In genomic region chr7:2843191-2843685, GRCh38 we compare ENCODE assay signal across 8 cellular contexts. TPM values are rescaled to one million over a fixed set of nuclear protein-coding genes. Genes with fewer than 3 reads are reported as not detected.
DNase-seq lines count a peak whose midpoint lies in the region; ATAC-seq and TF ChIP-seq lines count a peak whose summit lies in the region.

No MANE protein-coding gene starts in this region.

- no peaks in the 10 kb centered on the region for H3K27me3 ChIP-seq in BE2C
- no peaks in the 10 kb centered on the region for H3K27me3 ChIP-seq in Loucy (ENCODE audit: insufficient read depth, low read length, poor library complexity, severe bottlenecking)
- H3K27me3 ChIP-seq in effector memory CD4-positive, alpha-beta T cell (replicated peaks; ENCODE audit: control insufficient read depth, insufficient read depth, low read length, poor library complexity, severe bottlenecking): no peaks in the 10 kb centered on the region

- 0 out of 2 replicates have a peak, but pooled peaks cover 4% of the 10 kb centered on the region for H3F3A ChIP-seq in Loucy (ENCODE audit: low read depth)

- H3K36me3 ChIP-seq in BE2C: peaks cover 14% of the 10 kb centered on the region
- H3K36me3 ChIP-seq in Loucy (ENCODE audit: insufficient read depth, low read length): no peaks in the 10 kb centered on the region
- no peaks in the 10 kb centered on the region for H3K36me3 ChIP-seq in effector memory CD4-positive, alpha-beta T cell (ENCODE audit: control insufficient read depth, insufficient read depth, low read length)

- TF ChIP-seq CTCF in BE2C (IDR thresholded peaks at IDR 0.05; ENCODE audit: low read depth, low read length): no peak
- no peak for TF ChIP-seq CTCF in Loucy (conservative IDR thresholded peaks at IDR 0.05; ENCODE audit: low read length)

- DNase-seq in BE2C (no peak), GOT3 (lab: John Stamatoyannopoulos, UW) (no peak), cerebellum (ENCODE audit: low spot score) (no peak), NCI-H1417 treated with DMSO at 0.1 percent for 48 hours (lab: John Stamatoyannopoulos, UW) (no peak)
- no peak for DNase-seq in effector memory CD4-positive, alpha-beta T cell
- no peak for DNase-seq in natural killer cell treated with Interleukin-12 subunit alpha and Interleukin-12 subunit beta and Interleukin-15 and Interleukin-18, amount 100 ng/mL, for 72 hours (ENCODE audit: low spot score)
- DNase-seq in stimulated activated CD4-positive, alpha-beta T cell treated with anti-CD3 and anti-CD28 coated beads, Interleukin-2, amount 100 ng/mL, for 24 hours: no peak

- peaks cover 0 to 2% of the 10 kb centered on the region in 2 donors for H3K27me3 Mint-ChIP-seq in natural killer cell treated with Interleukin-12 subunit alpha and Interleukin-12 subunit beta and Interleukin-15 and Interleukin-18, amount 100 ng/mL, for 72 hours

- no peaks in the 10 kb centered on the region for H3K9me3 Mint-ChIP-seq in natural killer cell treated with Interleukin-12 subunit alpha and Interleukin-12 subunit beta and Interleukin-15 and Interleukin-18, amount 100 ng/mL, for 72 hours

- H3K4me2 ChIP-seq in Loucy (ENCODE audit: low read depth, low read length, poor library complexity, severe bottlenecking): peak overlapping the region; percentile 76

- peaks cover 56% of the 10 kb centered on the region for H3K79me2 ChIP-seq in Loucy (ENCODE audit: insufficient read depth, low read length)

- no peaks in the 10 kb centered on the region for H3K9me2 ChIP-seq in Loucy (replicated peaks; ENCODE audit: low read depth, low read length)

- no peak for ATAC-seq in natural killer cell treated with Interleukin-12 subunit alpha and Interleukin-12 subunit beta and Interleukin-15 and Interleukin-18, amount 100 ng/mL, for 72 hours

- H4K20me1 ChIP-seq in Loucy (ENCODE audit: insufficient read depth, low read length, poor library complexity, severe bottlenecking): peaks cover 25% of the 10 kb centered on the region

- H3K4me1 ChIP-seq in BE2C: peaks cover 6% of the 10 kb centered on the region; the same call in 1 of the 2 replicates
- peaks cover 54% of the 10 kb centered on the region for H3K4me1 ChIP-seq in Loucy (ENCODE audit: insufficient read depth, low read length, poor library complexity, severe bottlenecking)
- H3K4me1 ChIP-seq in effector memory CD4-positive, alpha-beta T cell (ENCODE audit: control insufficient read depth, insufficient read depth, low read length, poor library complexity, severe bottlenecking): peaks cover 7% of the 10 kb centered on the region

- H3K4me1 Mint-ChIP-seq in natural killer cell treated with Interleukin-12 subunit alpha and Interleukin-12 subunit beta and Interleukin-15 and Interleukin-18, amount 100 ng/mL, for 72 hours (ENCODE audit: low read depth in 2 of 2): peaks cover 20 to 21% of the 10 kb centered on the region in 2 donors

- no peak overlapping the region for H3K27ac Mint-ChIP-seq in natural killer cell treated with Interleukin-12 subunit alpha and Interleukin-12 subunit beta and Interleukin-15 and Interleukin-18, amount 100 ng/mL, for 72 hours

- H3K9ac ChIP-seq in Loucy (ENCODE audit: low read depth, low read length, poor library complexity, severe bottlenecking): peak overlapping the region; percentile 77

- H3K4me3 ChIP-seq in BE2C (ENCODE audit: low read depth, low read length): peak overlapping the region; percentile 63
- peak overlapping the region; percentile 83 for H3K4me3 ChIP-seq in Loucy (ENCODE audit: low read length, poor library complexity, severe bottlenecking)
- peak overlapping the region; percentile 56 for H3K4me3 ChIP-seq in effector memory CD4-positive, alpha-beta T cell (ENCODE audit: insufficient read depth, low read depth, low read length, poor library complexity, severe bottlenecking)

- H3K36me3 Mint-ChIP-seq in natural killer cell treated with Interleukin-12 subunit alpha and Interleukin-12 subunit beta and Interleukin-15 and Interleukin-18, amount 100 ng/mL, for 72 hours: no peaks in the 10 kb centered on the region

- H2AFZ ChIP-seq in Loucy (ENCODE audit: low read length): 0 out of 2 replicates have a peak overlapping the region, but pooled peaks have one; percentile 41

- no peak overlapping the region for H3K27ac ChIP-seq in effector memory CD4-positive, alpha-beta T cell (ENCODE audit: insufficient read depth, low read length, poor library complexity, severe bottlenecking)

- H3K4me3 Mint-ChIP-seq in natural killer cell treated with Interleukin-12 subunit alpha and Interleukin-12 subunit beta and Interleukin-15 and Interleukin-18, amount 100 ng/mL, for 72 hours: peak overlapping the region; percentile 74

- H3K9me3 ChIP-seq in BE2C (no peaks in the 10 kb centered on the region), Loucy (ENCODE audit: insufficient read depth, low read depth, low read length) (no peaks in the 10 kb centered on the region)
- no peaks in the 10 kb centered on the region for H3K9me3 ChIP-seq in effector memory CD4-positive, alpha-beta T cell (ENCODE audit: control insufficient read depth, low read length)

RNA-seq across cellular contexts. Expression of gene GNA12, which starts 0.9 kb away (rescaled TPM):
- 32.2 TPM for polyA plus RNA-seq in BE2C (2012; ENCODE audit: insufficient read depth, insufficient read length, low read depth)
- 10 to 100 TPM; 15.5 to 27.1 TPM for total RNA-seq in natural killer cell treated with Interleukin-12 subunit alpha and Interleukin-12 subunit beta and Interleukin-15 and Interleukin-18, amount 100 ng/mL, for 72 hours
- 24.1 TPM for total RNA-seq in cerebellum
